8 cellular contexts compared by ENCODE assay signal in genomic region chrX:49269768-49270248, GRCh38. TPM values are rescaled to one million over a fixed set of nuclear protein-coding genes. Genes with fewer than 3 reads are reported as not detected.
A peak's percentile ranks its signal among the peaks of the same experiment; 100 is the strongest.
DNase-seq lines count a peak whose midpoint lies in the region; ATAC-seq, FAIRE-seq and TF ChIP-seq lines count a peak whose summit lies in the region.

A gene with protein sequence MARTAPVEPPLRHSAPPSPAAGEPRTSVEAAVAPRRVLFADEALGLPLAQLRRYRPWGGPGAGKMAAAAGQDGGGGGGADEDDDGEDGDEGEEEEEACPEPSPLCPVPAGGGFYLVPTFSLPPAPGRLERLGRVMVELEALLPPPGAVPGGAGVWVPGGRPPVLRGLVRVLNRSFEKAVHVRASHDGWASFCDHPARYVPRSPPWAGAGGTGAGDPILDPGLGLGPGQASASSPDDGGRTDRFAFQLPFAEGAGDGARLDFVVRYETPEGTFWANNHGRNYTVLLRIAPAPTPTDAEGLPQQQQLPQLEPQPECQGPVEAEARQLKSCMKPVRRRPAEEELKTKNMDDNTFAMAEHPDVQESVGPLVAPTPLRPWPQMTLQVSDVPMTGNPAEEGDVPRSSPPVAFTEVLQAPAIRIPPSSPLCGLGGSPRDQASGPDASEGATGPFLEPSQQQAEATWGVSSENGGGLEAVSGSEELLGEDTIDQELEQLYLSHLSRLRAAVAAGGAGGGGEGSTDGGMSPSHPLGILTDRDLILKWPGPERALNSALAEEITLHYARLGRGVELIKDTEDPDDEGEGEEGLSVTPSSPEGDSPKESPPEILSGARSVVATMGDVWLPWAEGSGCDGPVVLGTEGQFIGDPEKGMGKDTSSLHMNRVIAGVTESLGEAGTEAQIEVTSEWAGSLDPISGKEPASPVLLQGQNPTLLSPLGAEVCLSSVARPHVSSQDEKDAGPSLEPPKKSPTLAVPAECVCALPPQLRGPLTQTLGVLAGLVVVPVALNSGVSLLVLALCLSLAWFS (plus strand): TSS chrX:49269793. CDS start chrX:49269870, 77 bp downstream.

- peak in 2 of 7 experiments; percentile 8 to 41 for DNase-seq in CD8-positive, alpha-beta T cell
- DNase-seq in breast epithelium (ENCODE audit: low spot score in 2 of 2) (no peak), lower lobe of right lung (peak; percentile 50), tibial artery (peak in 1 of 2 donors; percentile 64), HTR-8/SVneo (ENCODE audit: insufficient read length, low spot score) (no peak)

- peak; percentile 6 for ATAC-seq in CD8-positive, alpha-beta T cell
- ATAC-seq in GM21423 (IDR thresholded peaks at IDR 0.05; ENCODE audit: unreplicated experiment) (peak; percentile 21), lower lobe of right lung (peak; percentile 6 to 31), GM18873 (IDR thresholded peaks at IDR 0.05; ENCODE audit: low FRiP score, unreplicated experiment) (no peak)

- peak within 1 kb of the TSS; percentile 94 for H3K4me3 Mint-ChIP-seq in CD8-positive, alpha-beta T cell

- H3K9ac ChIP-seq in HUES6 (ENCODE audit: low read length): peak within 1 kb of the TSS; percentile 85

- intact Hi-C loops in CD8-positive, alpha-beta T cell (cut with DNase I, micrococcal nuclease): loop anchor here (1.0 to 10.0 kb wide), 12 partner anchors 35 to 1435 kb away; partner anchors contain the start of genes SYP (in 2 of the 2), CCDC22 (in 1 of the 2), GPKOW (in 1 of the 2) and HDAC6 (in 1 of the 2)
- intact Hi-C loops in breast epithelium (cut with DNase I; ENCODE audit: low total_unique reads): loop anchor here (2.0 kb wide), 1 partner anchor 79 kb away; no protein-coding TSS in a partner anchor
- intact Hi-C loops in lower lobe of right lung (cut with DNase I): no loop called here
- intact Hi-C loops in tibial artery (cut with DNase I; ENCODE audit: low total_unique reads): loop anchor here (2.0 kb wide), 1 partner anchor 79 kb away; no protein-coding TSS in a partner anchor

- no peaks in the 10 kb centered on the region for H3K36me3 ChIP-seq in CD8-positive, alpha-beta T cell (ENCODE audit: insufficient read depth, low read length)
- H3K36me3 ChIP-seq in HUES6 (ENCODE audit: control insufficient read depth, insufficient read depth, low read length) (no peaks in the 10 kb centered on the region), breast epithelium (no peaks in the 10 kb centered on the region), lower lobe of right lung (no peaks in the 10 kb centered on the region), tibial artery (peaks cover 0 to 4% (median 0%) of the 10 kb centered on the region in 3 donors)

- H3K27me3 ChIP-seq in CD8-positive, alpha-beta T cell (ENCODE audit: insufficient read depth, low read length): no peaks in the 10 kb centered on the region
- H3K27me3 ChIP-seq in HUES6 (ENCODE audit: control insufficient read depth, insufficient read depth, low read length) (no peaks in the 10 kb centered on the region), breast epithelium (peaks cover 0 to 19% of the 10 kb centered on the region in 2 donors), lower lobe of right lung (ENCODE audit: low read depth) (no peaks in the 10 kb centered on the region), tibial artery (no peaks in the 10 kb centered on the region)

- TF ChIP-seq POLR2A in breast epithelium (IDR thresholded peaks at IDR 0.05): no peak

- POLR2A ChIA-PET in CD8-positive, alpha-beta T cell (lab: Charles Lee): interaction anchor here (0.8 to 1.4 kb wide), 7 partner anchors 11 to 312 kb away, joined by 4 to 8 read pairs (median 5); partner anchors contain the start of genes CCDC22 and OTUD5

- peak within 1 kb of the TSS; percentile 100 for H3K27ac ChIP-seq in CD8-positive, alpha-beta T cell (ENCODE audit: low read depth, low read length)
- peak within 1 kb of the TSS; percentile 83; the same call in 1 of the 2 replicates for H3K27ac ChIP-seq in HUES6 (ENCODE audit: low read depth, low read length)
- H3K27ac ChIP-seq in breast epithelium: peak within 1 kb of the TSS; percentile 92 to 97
- H3K27ac ChIP-seq in lower lobe of right lung: peak within 1 kb of the TSS; percentile 93
- peak within 1 kb of the TSS; percentile 91 to 93 for H3K27ac ChIP-seq in tibial artery

- no peaks in the 10 kb centered on the region for H3K9me3 Mint-ChIP-seq in CD8-positive, alpha-beta T cell

- peaks cover 55% of the 10 kb centered on the region for H3K4me1 Mint-ChIP-seq in CD8-positive, alpha-beta T cell (ENCODE audit: low read depth)

- TF ChIP-seq CTCF in CD8-positive, alpha-beta T cell (IDR thresholded peaks at IDR 0.05): no peak
- TF ChIP-seq CTCF in breast epithelium (IDR thresholded peaks at IDR 0.05) (no peak), lower lobe of right lung (IDR thresholded peaks at IDR 0.05) (no peak), tibial artery (IDR thresholded peaks at IDR 0.05) (no peak)

- H3K27ac Mint-ChIP-seq in CD8-positive, alpha-beta T cell: peak within 1 kb of the TSS; percentile 100

- CTCF ChIA-PET in CD8-positive, alpha-beta T cell (lab: Charles Lee): interaction anchor here (0.6 kb wide), 1 partner anchor 597 kb away, joined by 3 read pairs; no protein-coding TSS in a partner anchor

- peak within 1 kb of the TSS; percentile 84 for H3K4me3 ChIP-seq in CD8-positive, alpha-beta T cell (ENCODE audit: low read depth, low read length)
- H3K4me3 ChIP-seq in HUES6 (ENCODE audit: low read depth, low read length): peak within 1 kb of the TSS; percentile 88
- peak within 1 kb of the TSS; percentile 61 to 84 (median 71) for H3K4me3 ChIP-seq in breast epithelium
- H3K4me3 ChIP-seq in lower lobe of right lung: peak within 1 kb of the TSS; percentile 68
- H3K4me3 ChIP-seq in tibial artery: peak within 1 kb of the TSS; percentile 80 to 89

- H3K9me3 ChIP-seq in CD8-positive, alpha-beta T cell (ENCODE audit: low read length): no peaks in the 10 kb centered on the region
- H3K9me3 ChIP-seq in HUES6 (ENCODE audit: control insufficient read depth, insufficient read depth, low read depth, low read length) (peaks cover 12% of the 10 kb centered on the region; the same call in 1 of the 2 replicates), breast epithelium (no peaks in the 10 kb centered on the region), lower lobe of right lung (no peaks in the 10 kb centered on the region), tibial artery (no peaks in the 10 kb centered on the region)

- no peaks in the 10 kb centered on the region for H3K27me3 Mint-ChIP-seq in CD8-positive, alpha-beta T cell (ENCODE audit: low read depth)

- peaks cover 50% of the 10 kb centered on the region for H3K4me1 ChIP-seq in CD8-positive, alpha-beta T cell (ENCODE audit: insufficient read depth, low read length)
- H3K4me1 ChIP-seq in HUES6 (ENCODE audit: control insufficient read depth, insufficient read depth, low read length) (no peaks in the 10 kb centered on the region; the same call in 1 of the 2 replicates), breast epithelium (no peaks in the 10 kb centered on the region), lower lobe of right lung (peaks cover 29% of the 10 kb centered on the region), tibial artery (peaks cover 0 to 47% (median 19%) of the 10 kb centered on the region in 4 donors)

- FAIRE-seq in HTR-8/SVneo (lab: Jason Lieb, UNC): no peak

- peaks cover 8% of the 10 kb centered on the region for H3K36me3 Mint-ChIP-seq in CD8-positive, alpha-beta T cell

RNA-seq across cellular contexts. Expression of the gene that starts here (rescaled TPM):
- total RNA-seq in CD8-positive, alpha-beta T cell: 1 to 10 TPM; 4.8 to 6.1 TPM
- total RNA-seq in breast epithelium (1 to 10 TPM; 5.9 to 7.9 (median 7.2) TPM), lower lobe of right lung (5.5 TPM)
